In the genomic region with DNA sequence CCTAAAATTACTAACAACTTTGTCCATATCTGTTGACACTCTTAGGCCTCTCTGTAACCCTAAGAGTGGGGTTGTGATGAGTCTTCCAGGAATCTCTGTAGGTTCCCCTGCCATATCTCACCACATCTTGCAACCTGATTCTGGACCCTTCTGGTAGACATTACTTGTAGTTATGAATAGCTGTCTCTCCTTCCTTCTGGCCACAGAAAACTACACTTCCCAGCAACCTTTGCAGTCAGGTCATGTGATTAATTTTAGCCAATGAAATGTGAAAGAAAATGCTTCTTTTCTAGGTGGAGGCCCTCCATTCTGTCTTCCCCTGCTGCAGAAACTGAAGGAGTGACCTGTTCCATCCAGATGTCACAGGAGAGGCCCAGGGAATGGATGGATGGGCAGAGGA, we compare ENCODE assay signal across 1 cellular context.
TF ChIP-seq lines count a peak whose summit lies in the region.

No MANE protein-coding gene starts in this region.

TF ChIP-seq in H1, 55 proteins besides CTCF, POLR2A, EP300 and RAD21 (continued from another document):
- TF ChIP-seq PHF8 (conservative IDR thresholded peaks at IDR 0.05; ENCODE audit: low read depth, low read length): no peak
- TF ChIP-seq, protein P1, sequence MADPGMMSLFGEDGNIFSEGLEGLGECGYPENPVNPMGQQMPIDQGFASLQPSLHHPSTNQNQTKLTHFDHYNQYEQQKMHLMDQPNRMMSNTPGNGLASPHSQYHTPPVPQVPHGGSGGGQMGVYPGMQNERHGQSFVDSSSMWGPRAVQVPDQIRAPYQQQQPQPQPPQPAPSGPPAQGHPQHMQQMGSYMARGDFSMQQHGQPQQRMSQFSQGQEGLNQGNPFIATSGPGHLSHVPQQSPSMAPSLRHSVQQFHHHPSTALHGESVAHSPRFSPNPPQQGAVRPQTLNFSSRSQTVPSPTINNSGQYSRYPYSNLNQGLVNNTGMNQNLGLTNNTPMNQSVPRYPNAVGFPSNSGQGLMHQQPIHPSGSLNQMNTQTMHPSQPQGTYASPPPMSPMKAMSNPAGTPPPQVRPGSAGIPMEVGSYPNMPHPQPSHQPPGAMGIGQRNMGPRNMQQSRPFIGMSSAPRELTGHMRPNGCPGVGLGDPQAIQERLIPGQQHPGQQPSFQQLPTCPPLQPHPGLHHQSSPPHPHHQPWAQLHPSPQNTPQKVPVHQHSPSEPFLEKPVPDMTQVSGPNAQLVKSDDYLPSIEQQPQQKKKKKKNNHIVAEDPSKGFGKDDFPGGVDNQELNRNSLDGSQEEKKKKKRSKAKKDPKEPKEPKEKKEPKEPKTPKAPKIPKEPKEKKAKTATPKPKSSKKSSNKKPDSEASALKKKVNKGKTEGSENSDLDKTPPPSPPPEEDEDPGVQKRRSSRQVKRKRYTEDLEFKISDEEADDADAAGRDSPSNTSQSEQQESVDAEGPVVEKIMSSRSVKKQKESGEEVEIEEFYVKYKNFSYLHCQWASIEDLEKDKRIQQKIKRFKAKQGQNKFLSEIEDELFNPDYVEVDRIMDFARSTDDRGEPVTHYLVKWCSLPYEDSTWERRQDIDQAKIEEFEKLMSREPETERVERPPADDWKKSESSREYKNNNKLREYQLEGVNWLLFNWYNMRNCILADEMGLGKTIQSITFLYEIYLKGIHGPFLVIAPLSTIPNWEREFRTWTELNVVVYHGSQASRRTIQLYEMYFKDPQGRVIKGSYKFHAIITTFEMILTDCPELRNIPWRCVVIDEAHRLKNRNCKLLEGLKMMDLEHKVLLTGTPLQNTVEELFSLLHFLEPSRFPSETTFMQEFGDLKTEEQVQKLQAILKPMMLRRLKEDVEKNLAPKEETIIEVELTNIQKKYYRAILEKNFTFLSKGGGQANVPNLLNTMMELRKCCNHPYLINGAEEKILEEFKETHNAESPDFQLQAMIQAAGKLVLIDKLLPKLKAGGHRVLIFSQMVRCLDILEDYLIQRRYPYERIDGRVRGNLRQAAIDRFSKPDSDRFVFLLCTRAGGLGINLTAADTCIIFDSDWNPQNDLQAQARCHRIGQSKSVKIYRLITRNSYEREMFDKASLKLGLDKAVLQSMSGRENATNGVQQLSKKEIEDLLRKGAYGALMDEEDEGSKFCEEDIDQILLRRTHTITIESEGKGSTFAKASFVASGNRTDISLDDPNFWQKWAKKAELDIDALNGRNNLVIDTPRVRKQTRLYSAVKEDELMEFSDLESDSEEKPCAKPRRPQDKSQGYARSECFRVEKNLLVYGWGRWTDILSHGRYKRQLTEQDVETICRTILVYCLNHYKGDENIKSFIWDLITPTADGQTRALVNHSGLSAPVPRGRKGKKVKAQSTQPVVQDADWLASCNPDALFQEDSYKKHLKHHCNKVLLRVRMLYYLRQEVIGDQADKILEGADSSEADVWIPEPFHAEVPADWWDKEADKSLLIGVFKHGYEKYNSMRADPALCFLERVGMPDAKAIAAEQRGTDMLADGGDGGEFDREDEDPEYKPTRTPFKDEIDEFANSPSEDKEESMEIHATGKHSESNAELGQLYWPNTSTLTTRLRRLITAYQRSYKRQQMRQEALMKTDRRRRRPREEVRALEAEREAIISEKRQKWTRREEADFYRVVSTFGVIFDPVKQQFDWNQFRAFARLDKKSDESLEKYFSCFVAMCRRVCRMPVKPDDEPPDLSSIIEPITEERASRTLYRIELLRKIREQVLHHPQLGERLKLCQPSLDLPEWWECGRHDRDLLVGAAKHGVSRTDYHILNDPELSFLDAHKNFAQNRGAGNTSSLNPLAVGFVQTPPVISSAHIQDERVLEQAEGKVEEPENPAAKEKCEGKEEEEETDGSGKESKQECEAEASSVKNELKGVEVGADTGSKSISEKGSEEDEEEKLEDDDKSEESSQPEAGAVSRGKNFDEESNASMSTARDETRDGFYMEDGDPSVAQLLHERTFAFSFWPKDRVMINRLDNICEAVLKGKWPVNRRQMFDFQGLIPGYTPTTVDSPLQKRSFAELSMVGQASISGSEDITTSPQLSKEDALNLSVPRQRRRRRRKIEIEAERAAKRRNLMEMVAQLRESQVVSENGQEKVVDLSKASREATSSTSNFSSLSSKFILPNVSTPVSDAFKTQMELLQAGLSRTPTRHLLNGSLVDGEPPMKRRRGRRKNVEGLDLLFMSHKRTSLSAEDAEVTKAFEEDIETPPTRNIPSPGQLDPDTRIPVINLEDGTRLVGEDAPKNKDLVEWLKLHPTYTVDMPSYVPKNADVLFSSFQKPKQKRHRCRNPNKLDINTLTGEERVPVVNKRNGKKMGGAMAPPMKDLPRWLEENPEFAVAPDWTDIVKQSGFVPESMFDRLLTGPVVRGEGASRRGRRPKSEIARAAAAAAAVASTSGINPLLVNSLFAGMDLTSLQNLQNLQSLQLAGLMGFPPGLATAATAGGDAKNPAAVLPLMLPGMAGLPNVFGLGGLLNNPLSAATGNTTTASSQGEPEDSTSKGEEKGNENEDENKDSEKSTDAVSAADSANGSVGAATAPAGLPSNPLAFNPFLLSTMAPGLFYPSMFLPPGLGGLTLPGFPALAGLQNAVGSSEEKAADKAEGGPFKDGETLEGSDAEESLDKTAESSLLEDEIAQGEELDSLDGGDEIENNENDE (IDR thresholded peaks at IDR 0.05; ENCODE audit: insufficient replicate concordance, low read length): no peak
